Comparison of ENCODE assay signal across 25 cellular contexts in the genomic region with DNA sequence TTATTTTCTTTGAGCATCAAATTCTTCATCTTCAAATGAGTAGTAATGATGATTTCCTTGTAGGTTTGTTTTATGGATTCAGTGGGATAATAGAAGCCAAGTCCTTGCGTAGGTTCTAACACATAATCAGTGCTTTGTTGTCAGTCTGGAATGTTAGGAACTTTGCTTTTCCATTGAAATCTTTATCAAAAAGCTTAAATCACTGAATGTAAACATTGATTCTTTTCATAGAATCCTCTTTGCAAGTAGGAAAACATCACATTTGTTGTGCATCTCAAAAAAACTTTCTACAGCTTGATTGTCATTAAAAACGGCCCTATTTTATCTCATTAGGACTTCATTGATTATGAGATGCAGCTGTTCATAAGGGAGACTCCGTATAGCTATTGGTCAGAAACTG.
DNase-seq lines count a peak whose midpoint lies in the region; ATAC-seq, FAIRE-seq and TF ChIP-seq lines count a peak whose summit lies in the region.
"Had no signal": no experiment of that assay in that cellular context is flagged by ENCODE, and none has a peak within 500 bp of the region (broad histone marks: within the 10 kb centered on the region; RNA-seq: fewer than 3 reads in every experiment).

No MANE protein-coding gene starts in this region.

- no peaks in the 10 kb centered on the region for H3K4me1 Mint-ChIP-seq in activated CD4-positive, alpha-beta T cell treated with anti-CD3 and anti-CD28 coated beads for 36 hours
- H3K4me1 Mint-ChIP-seq in WTC11: peaks cover 6% of the 10 kb centered on the region

- H3K4me2 ChIP-seq in A549: peak overlapping the region; percentile 0; the same call in 2 of the 3 replicates
- H3K4me2 ChIP-seq: BLaER1 had no signal

- no peaks in the 10 kb centered on the region for H3K27me3 Mint-ChIP-seq in activated CD4-positive, alpha-beta T cell treated with anti-CD3 and anti-CD28 coated beads for 36 hours
- H3K27me3 Mint-ChIP-seq in WTC11 (ENCODE audit: low read depth): no peaks in the 10 kb centered on the region
- H3K27me3 Mint-ChIP-seq: CD4-positive, alpha-beta T cell had no signal

- no peak for TF ChIP-seq EP300 in A549 (IDR thresholded peaks at IDR 0.05)

- ATAC-seq in A549 (no peak), WTC11 (no peak)
- ATAC-seq in activated CD4-positive, alpha-beta T cell treated with anti-CD3 and anti-CD28 coated beads for 36 hours: no peak
- ATAC-seq: CD8-positive, alpha-beta T cell; GM12878 had no signal

- DNase-seq in A549 (ENCODE audit: low read depth in 1 of 2, low spot score in 1 of 2) (no peak), SJSA1 (ENCODE audit: low read depth in 1 of 2, low spot score in 2 of 2) (peak in 1 of 2 experiments; percentile 52), astrocyte of the hippocampus (ENCODE audit: low read depth, low spot score) (peak; percentile 17), foreskin melanocyte (peak; percentile 24), GM12892 (ENCODE audit: insufficient read length) (no peak), WTC11 (ENCODE audit: low spot score) (no peak)
- DNase-seq in stimulated activated CD4-positive, alpha-beta T cell treated with anti-CD3 and anti-CD28 coated beads, Interleukin-1b, Interleukin-23, amount 100 ng/mL, for 48 hours: no peak
- no peak for DNase-seq in activated CD4-positive, alpha-beta T cell treated with anti-CD3 and anti-CD28 coated beads for 36 hours
- DNase-seq: ACHN; BE2C; C1 segment of cervical spinal cord; CD4-positive, alpha-beta T cell; CD8-positive, alpha-beta T cell; COR-L47; DMS 273 treated with DMSO at 0.1 percent for 48 hours; DMS153; DMS53; DMS79; DND-41; EL; GDM1 had no signal

- H3K9me3 Mint-ChIP-seq in activated CD4-positive, alpha-beta T cell treated with anti-CD3 and anti-CD28 coated beads for 36 hours (ENCODE audit: low read depth): no peaks in the 10 kb centered on the region
- H3K9me3 Mint-ChIP-seq in WTC11: peaks cover 5% of the 10 kb centered on the region
- H3K9me3 Mint-ChIP-seq: CD8-positive, alpha-beta T cell had no signal

- H3K27ac Mint-ChIP-seq in activated CD4-positive, alpha-beta T cell treated with anti-CD3 and anti-CD28 coated beads for 36 hours: no peak overlapping the region
- no peak overlapping the region for H3K27ac Mint-ChIP-seq in WTC11
- H3K27ac Mint-ChIP-seq: CD4-positive, alpha-beta T cell; CD8-positive, alpha-beta T cell had no signal

- POLR2A ChIA-PET in A549 (lab: Yijun Ruan, JAX): no interaction called here
- POLR2A ChIA-PET in activated CD4-positive, alpha-beta T cell treated with anti-CD3 and anti-CD28 coated beads for 36 hours (lab: Charles Lee): no interaction called here
- POLR2A ChIA-PET in WTC11 (lab: Charles Lee): no interaction called here

- H3K27me3 ChIP-seq in SJSA1 (replicated peaks): no peaks in the 10 kb centered on the region
- H3K27me3 ChIP-seq: BE2C, BLaER1 had no signal

- TF ChIP-seq CTCF in A549 (IDR thresholded peaks at IDR 0.05) (no peak), WTC11 (IDR thresholded peaks at IDR 0.05) (no peak)

- H3K4me3 ChIP-seq in A549 (no peak overlapping the region), SJSA1 (no peak overlapping the region)
- H3K4me3 ChIP-seq: BLaER1, GM12878 had no signal

- TF ChIP-seq RAD21 in A549 (conservative IDR thresholded peaks at IDR 0.05 in 1 of 2, IDR thresholded peaks at IDR 0.05 in 1 of 2): no peak

- no peak overlapping the region for H3K4me3 Mint-ChIP-seq in activated CD4-positive, alpha-beta T cell treated with anti-CD3 and anti-CD28 coated beads for 36 hours
- H3K4me3 Mint-ChIP-seq in WTC11: no peak overlapping the region
- H3K4me3 Mint-ChIP-seq: CD4-positive, alpha-beta T cell; CD8-positive, alpha-beta T cell had no signal

- 41% methylated on average over 3 of the region's 3 CpGs for WGBS in A549 (ENCODE audit: missing lambda C conversion rate)

- H3K9me3 ChIP-seq in A549 (peaks cover under 1% of the 10 kb centered on the region; the same call in 1 of the 3 replicates), SJSA1 (replicated peaks) (no peaks in the 10 kb centered on the region)
- H3K9me3 ChIP-seq: BE2C, BLaER1 had no signal

- intact Hi-C loops in activated CD4-positive, alpha-beta T cell treated with anti-CD3 and anti-CD28 coated beads for 36 hours (cut with DNase I, micrococcal nuclease): no loop called here

- no peaks in the 10 kb centered on the region for H3K36me3 ChIP-seq in SJSA1
- H3K36me3 ChIP-seq: BE2C, BLaER1 had no signal

- peaks cover 23% of the 10 kb centered on the region; the same call in 2 of the 3 replicates for H3K4me1 ChIP-seq in A549
- H3K4me1 ChIP-seq in SJSA1 (replicated peaks): peaks cover 22% of the 10 kb centered on the region
- H3K4me1 ChIP-seq: BE2C, BLaER1 had no signal

- H3K27ac ChIP-seq in A549 (peak overlapping the region in 1 of 2 experiments; percentile 27; a peak in 1 of 6 replicates), SJSA1 (peak overlapping the region; percentile 7; the same call in 1 of the 2 replicates)
- H3K27ac ChIP-seq: 22Rv1, BLaER1 had no signal

- CTCF ChIA-PET in A549 (lab: Yijun Ruan, JAX): no interaction called here
- CTCF ChIA-PET in activated CD4-positive, alpha-beta T cell treated with anti-CD3 and anti-CD28 coated beads for 36 hours (lab: Charles Lee): no interaction called here
- CTCF ChIA-PET in WTC11 (lab: Charles Lee): no interaction called here

- no peak for FAIRE-seq in A549 (lab: Jason Lieb, UNC)
- FAIRE-seq in GM12892 (lab: Jason Lieb, UNC): no peak
- FAIRE-seq: GM12878, GM18507 had no signal

- no peak for TF ChIP-seq POLR2A in A549 (IDR thresholded peaks at IDR 0.05; ENCODE audit: low read length)
- TF ChIP-seq POLR2A in GM12892 (IDR thresholded peaks at IDR 0.05; ENCODE audit: low read depth, low read length): no peak

- no peaks in the 10 kb centered on the region for H3K36me3 Mint-ChIP-seq in activated CD4-positive, alpha-beta T cell treated with anti-CD3 and anti-CD28 coated beads for 36 hours (ENCODE audit: low read depth)
- peaks cover 5% of the 10 kb centered on the region for H3K36me3 Mint-ChIP-seq in WTC11
- H3K36me3 Mint-ChIP-seq: CD8-positive, alpha-beta T cell had no signal

TF ChIP-seq in A549, 52 proteins besides CTCF, POLR2A, EP300 and RAD21:
- no peak for TF ChIP-seq RFX5 (IDR thresholded peaks at IDR 0.05)
- TF ChIP-seq, protein P1, sequence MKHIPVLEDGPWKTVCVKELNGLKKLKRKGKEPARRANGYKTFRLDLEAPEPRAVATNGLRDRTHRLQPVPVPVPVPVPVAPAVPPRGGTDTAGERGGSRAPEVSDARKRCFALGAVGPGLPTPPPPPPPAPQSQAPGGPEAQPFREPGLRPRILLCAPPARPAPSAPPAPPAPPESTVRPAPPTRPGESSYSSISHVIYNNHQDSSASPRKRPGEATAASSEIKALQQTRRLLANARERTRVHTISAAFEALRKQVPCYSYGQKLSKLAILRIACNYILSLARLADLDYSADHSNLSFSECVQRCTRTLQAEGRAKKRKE (CRISPR knock-in tag; IDR thresholded peaks at IDR 0.05; ENCODE audit: low read depth): no peak
- TF ChIP-seq, protein P2, sequence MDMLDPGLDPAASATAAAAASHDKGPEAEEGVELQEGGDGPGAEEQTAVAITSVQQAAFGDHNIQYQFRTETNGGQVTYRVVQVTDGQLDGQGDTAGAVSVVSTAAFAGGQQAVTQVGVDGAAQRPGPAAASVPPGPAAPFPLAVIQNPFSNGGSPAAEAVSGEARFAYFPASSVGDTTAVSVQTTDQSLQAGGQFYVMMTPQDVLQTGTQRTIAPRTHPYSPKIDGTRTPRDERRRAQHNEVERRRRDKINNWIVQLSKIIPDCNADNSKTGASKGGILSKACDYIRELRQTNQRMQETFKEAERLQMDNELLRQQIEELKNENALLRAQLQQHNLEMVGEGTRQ (IDR thresholded peaks at IDR 0.05): no peak
- no peak for TF ChIP-seq HEYL (CRISPR knock-in tag; IDR thresholded peaks at IDR 0.05)
- TF ChIP-seq, protein P3, sequence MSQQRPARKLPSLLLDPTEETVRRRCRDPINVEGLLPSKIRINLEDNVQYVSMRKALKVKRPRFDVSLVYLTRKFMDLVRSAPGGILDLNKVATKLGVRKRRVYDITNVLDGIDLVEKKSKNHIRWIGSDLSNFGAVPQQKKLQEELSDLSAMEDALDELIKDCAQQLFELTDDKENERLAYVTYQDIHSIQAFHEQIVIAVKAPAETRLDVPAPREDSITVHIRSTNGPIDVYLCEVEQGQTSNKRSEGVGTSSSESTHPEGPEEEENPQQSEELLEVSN (IDR thresholded peaks at IDR 0.05; ENCODE audit: borderline replicate concordance, low read depth): no peak
- no peak for TF ChIP-seq FOSL2 (IDR thresholded peaks at IDR 0.05)
- TF ChIP-seq FOSL2 (CRISPR knock-in tag; IDR thresholded peaks at IDR 0.05): no peak
- TF ChIP-seq MAFK (IDR thresholded peaks at IDR 0.05; ENCODE audit: partially characterized antibody): no peak

TF ChIP-seq in WTC11, 78 proteins besides CTCF, POLR2A, EP300 and RAD21 (continues in another document):
- TF ChIP-seq ZNF396 (CRISPR knock-in tag; IDR thresholded peaks at IDR 0.05; ENCODE audit: borderline replicate concordance) (no peak), EMX1 (CRISPR knock-in tag; IDR thresholded peaks at IDR 0.05) (no peak), JAZF1 (CRISPR knock-in tag; IDR thresholded peaks at IDR 0.05) (no peak), ETV6 (CRISPR knock-in tag; IDR thresholded peaks at IDR 0.05) (no peak), ZNF671 (CRISPR knock-in tag; IDR thresholded peaks at IDR 0.05) (no peak), NFE2L1 (CRISPR knock-in tag; IDR thresholded peaks at IDR 0.05) (no peak), NR3C1 (CRISPR knock-in tag; conservative IDR thresholded peaks at IDR 0.05; ENCODE audit: low read depth) (no peak), OVOL2 (CRISPR knock-in tag; IDR thresholded peaks at IDR 0.05; ENCODE audit: borderline replicate concordance) (no peak), RORB (CRISPR knock-in tag; IDR thresholded peaks at IDR 0.05) (no peak)
- TF ChIP-seq, protein P4, sequence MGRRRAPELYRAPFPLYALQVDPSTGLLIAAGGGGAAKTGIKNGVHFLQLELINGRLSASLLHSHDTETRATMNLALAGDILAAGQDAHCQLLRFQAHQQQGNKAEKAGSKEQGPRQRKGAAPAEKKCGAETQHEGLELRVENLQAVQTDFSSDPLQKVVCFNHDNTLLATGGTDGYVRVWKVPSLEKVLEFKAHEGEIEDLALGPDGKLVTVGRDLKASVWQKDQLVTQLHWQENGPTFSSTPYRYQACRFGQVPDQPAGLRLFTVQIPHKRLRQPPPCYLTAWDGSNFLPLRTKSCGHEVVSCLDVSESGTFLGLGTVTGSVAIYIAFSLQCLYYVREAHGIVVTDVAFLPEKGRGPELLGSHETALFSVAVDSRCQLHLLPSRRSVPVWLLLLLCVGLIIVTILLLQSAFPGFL (CRISPR knock-in tag; IDR thresholded peaks at IDR 0.05; ENCODE audit: borderline replicate concordance): no peak
- TF ChIP-seq, protein P5, sequence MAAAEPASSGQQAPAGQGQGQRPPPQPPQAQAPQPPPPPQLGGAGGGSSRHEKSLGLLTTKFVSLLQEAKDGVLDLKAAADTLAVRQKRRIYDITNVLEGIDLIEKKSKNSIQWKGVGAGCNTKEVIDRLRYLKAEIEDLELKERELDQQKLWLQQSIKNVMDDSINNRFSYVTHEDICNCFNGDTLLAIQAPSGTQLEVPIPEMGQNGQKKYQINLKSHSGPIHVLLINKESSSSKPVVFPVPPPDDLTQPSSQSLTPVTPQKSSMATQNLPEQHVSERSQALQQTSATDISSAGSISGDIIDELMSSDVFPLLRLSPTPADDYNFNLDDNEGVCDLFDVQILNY (CRISPR knock-in tag; IDR thresholded peaks at IDR 0.05): no peak

Comparison
In these comparisons a context has a peak if more than half of its experiments do, and no peak if none do; other contexts are left out.
1. DNase-seq: peak in astrocyte of the hippocampus (single experiment) and foreskin melanocyte (single experiment); none in A549 (0 of 2), GM12892 (single experiment), stimulated activated CD4-positive, alpha-beta T cell treated with anti-CD3 and anti-CD28 coated beads, Interleukin-1b, Interleukin-23, amount 100 ng/mL, for 48 hours (single experiment), activated CD4-positive, alpha-beta T cell treated with anti-CD3 and anti-CD28 coated beads for 36 hours (single experiment) and WTC11 (single experiment).